In genomic region chr10:121558246-121558645, GRCh38 we compare ENCODE assay signal across 1 cellular context.
TF ChIP-seq lines count a peak whose summit lies in the region.

No MANE protein-coding gene starts in this region.

TF ChIP-seq in GM23338, 12 proteins besides CTCF, POLR2A, EP300 and RAD21 (continued from another document):
- no peak for TF ChIP-seq EZH2 (IDR thresholded peaks at IDR 0.05; ENCODE audit: low read depth, unreplicated experiment)
- TF ChIP-seq ETS1 (IDR thresholded peaks at IDR 0.05): no peak
- TF ChIP-seq NANOG (IDR thresholded peaks at IDR 0.05; ENCODE audit: borderline replicate concordance): no peak
- no peak for TF ChIP-seq POLR2AphosphoS5 (IDR thresholded peaks at IDR 0.05; ENCODE audit: low read depth)
- TF ChIP-seq ZNF331 (CRISPR knock-in tag; IDR thresholded peaks at IDR 0.05; ENCODE audit: low read depth): no peak
- TF ChIP-seq, protein P1, sequence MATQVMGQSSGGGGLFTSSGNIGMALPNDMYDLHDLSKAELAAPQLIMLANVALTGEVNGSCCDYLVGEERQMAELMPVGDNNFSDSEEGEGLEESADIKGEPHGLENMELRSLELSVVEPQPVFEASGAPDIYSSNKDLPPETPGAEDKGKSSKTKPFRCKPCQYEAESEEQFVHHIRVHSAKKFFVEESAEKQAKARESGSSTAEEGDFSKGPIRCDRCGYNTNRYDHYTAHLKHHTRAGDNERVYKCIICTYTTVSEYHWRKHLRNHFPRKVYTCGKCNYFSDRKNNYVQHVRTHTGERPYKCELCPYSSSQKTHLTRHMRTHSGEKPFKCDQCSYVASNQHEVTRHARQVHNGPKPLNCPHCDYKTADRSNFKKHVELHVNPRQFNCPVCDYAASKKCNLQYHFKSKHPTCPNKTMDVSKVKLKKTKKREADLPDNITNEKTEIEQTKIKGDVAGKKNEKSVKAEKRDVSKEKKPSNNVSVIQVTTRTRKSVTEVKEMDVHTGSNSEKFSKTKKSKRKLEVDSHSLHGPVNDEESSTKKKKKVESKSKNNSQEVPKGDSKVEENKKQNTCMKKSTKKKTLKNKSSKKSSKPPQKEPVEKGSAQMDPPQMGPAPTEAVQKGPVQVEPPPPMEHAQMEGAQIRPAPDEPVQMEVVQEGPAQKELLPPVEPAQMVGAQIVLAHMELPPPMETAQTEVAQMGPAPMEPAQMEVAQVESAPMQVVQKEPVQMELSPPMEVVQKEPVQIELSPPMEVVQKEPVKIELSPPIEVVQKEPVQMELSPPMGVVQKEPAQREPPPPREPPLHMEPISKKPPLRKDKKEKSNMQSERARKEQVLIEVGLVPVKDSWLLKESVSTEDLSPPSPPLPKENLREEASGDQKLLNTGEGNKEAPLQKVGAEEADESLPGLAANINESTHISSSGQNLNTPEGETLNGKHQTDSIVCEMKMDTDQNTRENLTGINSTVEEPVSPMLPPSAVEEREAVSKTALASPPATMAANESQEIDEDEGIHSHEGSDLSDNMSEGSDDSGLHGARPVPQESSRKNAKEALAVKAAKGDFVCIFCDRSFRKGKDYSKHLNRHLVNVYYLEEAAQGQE (IDR thresholded peaks at IDR 0.05; ENCODE audit: unreplicated experiment): no peak
